Comparison of ENCODE assay signal across 13 cellular contexts in the genomic region with DNA sequence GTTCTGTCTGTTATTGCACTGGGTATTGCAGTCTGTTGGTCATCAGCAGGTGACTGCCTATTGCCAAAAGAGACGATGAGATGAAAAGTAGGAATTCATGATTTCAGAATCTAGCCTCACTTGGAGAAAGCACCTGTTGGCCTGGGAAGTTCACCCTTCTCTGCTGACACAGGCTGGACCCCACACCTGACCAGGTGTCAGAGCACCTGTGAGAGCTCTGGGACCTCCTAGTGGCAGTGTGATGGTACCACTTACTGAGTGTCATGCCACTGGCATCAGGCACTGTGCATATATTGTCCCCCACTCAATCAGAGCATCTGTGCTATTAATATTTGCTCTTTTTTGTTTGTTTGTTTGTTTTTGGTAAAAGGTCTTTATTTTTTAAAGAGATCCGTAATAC.
A peak's percentile ranks its signal among the peaks of the same experiment; 100 is the strongest.
DNase-seq lines count a peak whose midpoint lies in the region; FAIRE-seq and TF ChIP-seq lines count a peak whose summit lies in the region.
"Had no signal": no experiment of that assay in that cellular context is flagged by ENCODE, and none has a peak within 500 bp of the region (broad histone marks: within the 10 kb centered on the region; RNA-seq: fewer than 3 reads in every experiment).

No MANE protein-coding gene starts in this region.

- H3K27ac ChIP-seq in Karpas-422 (ENCODE audit: low read length) (no peak overlapping the region), mammary epithelial cell (ENCODE audit: insufficient read depth, low read depth, low read length) (no peak overlapping the region), neutrophil (peak overlapping the region; percentile 94)

- CTCF ChIA-PET in mammary epithelial cell (lab: Charles Lee; ENCODE audit: low non-redundant PET), result no interaction called here

- H2AFZ ChIP-seq in Karpas-422 (ENCODE audit: low read length) (no peak overlapping the region), mammary epithelial cell (ENCODE audit: low read depth, low read length) (no peak overlapping the region)

- FAIRE-seq in frontal cortex (lab: Jason Lieb, UNC), result no peak
- FAIRE-seq: astrocyte, GM18507 had no signal

- H3K4me3 ChIP-seq in Karpas-422 (ENCODE audit: low read length), result no peak overlapping the region
- no peak overlapping the region for H3K4me3 ChIP-seq in mammary epithelial cell (replicated peaks in 1 of 3; ENCODE audit: insufficient read depth in 1 of 3, low read depth in 2 of 3, low read length in 3 of 3)
- H3K4me3 ChIP-seq in neutrophil (ENCODE audit: low read depth in 1 of 2, low read length in 1 of 2), result peak overlapping the region in 1 of 2 experiments; percentile 31
- H3K4me3 ChIP-seq: vagina had no signal

- H3K79me2 ChIP-seq in Karpas-422 (ENCODE audit: low read length), result peaks cover 95% of the 10 kb centered on the region
- H3K79me2 ChIP-seq in mammary epithelial cell (ENCODE audit: insufficient read depth, low read length), result peaks cover 76% of the 10 kb centered on the region

- no peaks in the 10 kb centered on the region for H3K9me2 ChIP-seq in Karpas-422 (replicated peaks; ENCODE audit: insufficient read depth, low read length)

- H3K4me1 ChIP-seq in Karpas-422 (ENCODE audit: low read length) (peaks cover 49% of the 10 kb centered on the region), mammary epithelial cell (ENCODE audit: insufficient read depth, low read length) (peaks cover 38% of the 10 kb centered on the region), neutrophil (ENCODE audit: control insufficient read depth in 1 of 2, insufficient read depth in 1 of 2, low read depth in 1 of 2, low read length in 1 of 2) (peaks cover 97 to 98% of the 10 kb centered on the region in 2 experiments)

- dilution Hi-C loops in mammary epithelial cell (cut with HindIII; ENCODE audit: low sequenced_read_pairs), result no loop called here

- TF ChIP-seq CTCF in mammary epithelial cell (conservative IDR thresholded peaks at IDR 0.05 in 1 of 2, IDR thresholded peaks at IDR 0.05 in 1 of 2; ENCODE audit: extremely low read depth in 1 of 2, insufficient read depth in 1 of 2, low read depth in 1 of 2, low read length in 2 of 2) (peak in 1 of 2 donors; percentile 46), neutrophil (IDR thresholded peaks at IDR 0.05) (no peak)

- H3K9me3 ChIP-seq in Karpas-422 (ENCODE audit: low read length), result no peaks in the 10 kb centered on the region
- no peaks in the 10 kb centered on the region for H3K9me3 ChIP-seq in mammary epithelial cell (replicated peaks; ENCODE audit: insufficient read depth, low read length)
- H3K9me3 ChIP-seq in neutrophil, result no peaks in the 10 kb centered on the region
- H3K9me3 ChIP-seq: vagina had no signal

- no peak overlapping the region for H3K9ac ChIP-seq in Karpas-422 (ENCODE audit: low read length)
- no peak overlapping the region for H3K9ac ChIP-seq in mammary epithelial cell (ENCODE audit: insufficient read depth, low read length)

- no TSS peak for BruUV-seq in mammary epithelial cell (replicated peaks; lab: Mats Ljungman, UMichigan)

- peaks cover 6% of the 10 kb centered on the region for H4K20me1 ChIP-seq in Karpas-422 (ENCODE audit: insufficient read depth, low read depth, low read length)
- H4K20me1 ChIP-seq in mammary epithelial cell (ENCODE audit: insufficient read depth, low read length), result no peaks in the 10 kb centered on the region

- in situ Hi-C loops in mammary epithelial cell (cut with MboI; ENCODE audit: low sequenced_read_pairs in 2 of 2), result loop anchor here in 1 of 2 donors (10.0 kb wide), 1 partner anchor 63 kb away; a partner anchor contains a TSS

- H3K4me2 ChIP-seq in Karpas-422 (ENCODE audit: low read depth, low read length, poor library complexity, severe bottlenecking) (no peak overlapping the region), mammary epithelial cell (ENCODE audit: insufficient read depth, low read depth, low read length) (no peak overlapping the region)

- WGBS in mammary epithelial cell (ENCODE audit: low coverage, missing lambda C conversion rate), result 68% methylated on average over 2 of the region's 2 CpGs

- intact Hi-C loops in mammary epithelial cell (cut with micrococcal nuclease), result no loop called here

- H3K36me3 ChIP-seq in Karpas-422 (ENCODE audit: insufficient read depth, low read length) (no peaks in the 10 kb centered on the region), mammary epithelial cell (ENCODE audit: insufficient read depth, low read length) (no peaks in the 10 kb centered on the region), neutrophil (peaks cover 4% of the 10 kb centered on the region)
- H3K36me3 ChIP-seq: vagina had no signal

- H3K27me3 ChIP-seq in Karpas-422 (ENCODE audit: low read length), result no peaks in the 10 kb centered on the region
- no peaks in the 10 kb centered on the region for H3K27me3 ChIP-seq in mammary epithelial cell (ENCODE audit: insufficient read depth, low read length)
- no peaks in the 10 kb centered on the region for H3K27me3 ChIP-seq in neutrophil
- H3K27me3 ChIP-seq: vagina had no signal

- peak; percentile 42 for DNase-seq in NCI-H748 (lab: John Stamatoyannopoulos, UW; ENCODE audit: unreplicated experiment)
- DNase-seq in NCI-H748 treated with DMSO at 0.1 percent for 48 hours (lab: John Stamatoyannopoulos, UW), result no peak
- peak; percentile 43 for DNase-seq in Karpas-422
- DNase-seq in mammary epithelial cell, result peak; percentile 11
- DNase-seq in frontal cortex (ENCODE audit: low spot score in 2 of 2), result no peak
- no peak for DNase-seq in anterior cingulate cortex (lab: John Stamatoyannopoulos, UW)
- no peak for DNase-seq in AG08396 (ENCODE audit: low spot score)
- DNase-seq: GOT3; stimulated activated CD4-positive, alpha-beta T cell treated with anti-CD3 and anti-CD28 coated beads, Interleukin-4, amount 100 ng/mL, for 4 hours had no signal

Comparison
In these comparisons a context has a peak if more than half of its experiments do, and no peak if none do; other contexts are left out.
1. DNase-seq: peak in NCI-H748 (single experiment), Karpas-422 (single experiment) and mammary epithelial cell (single experiment); none in NCI-H748 treated with DMSO at 0.1 percent for 48 hours (single experiment), frontal cortex (0 of 2), anterior cingulate cortex (0 of 58) and AG08396 (single experiment).